Comparison of ENCODE assay signal across 1 cellular context in genomic region chr20:32201977-32202363, GRCh38.
TF ChIP-seq lines count a peak whose summit lies in the region.

No MANE protein-coding gene starts in this region.

TF ChIP-seq in WTC11, 78 proteins besides CTCF, POLR2A, EP300 and RAD21 (continued from another document):
- TF ChIP-seq ARID4B (CRISPR knock-in tag; IDR thresholded peaks at IDR 0.05; ENCODE audit: borderline replicate concordance) = no peak
- no peak for TF ChIP-seq SOX15 (CRISPR knock-in tag; IDR thresholded peaks at IDR 0.05)
- no peak for TF ChIP-seq ZNF232 (CRISPR knock-in tag; IDR thresholded peaks at IDR 0.05)
TF ChIP-seq in WTC11: peak in this region for 0.
